In genomic region chr2:68784849-68785248, GRCh38 we compare ENCODE assay signal across 27 cellular contexts. TPM values are rescaled to one million over a fixed set of nuclear protein-coding genes. Genes with fewer than 3 reads are reported as not detected.
DNase-seq lines count a peak whose midpoint lies in the region; ATAC-seq, FAIRE-seq and TF ChIP-seq lines count a peak whose summit lies in the region.
"Had no signal": no experiment of that assay in that cellular context is flagged by ENCODE, and none has a peak within 500 bp of the region (broad histone marks: within the 10 kb centered on the region; RNA-seq: fewer than 3 reads in every experiment).

No MANE protein-coding gene starts in this region.

- peak; percentile 48 for DNase-seq in CD1c-positive myeloid dendritic cell (ENCODE audit: extremely low spot score)
- DNase-seq in GM12892 (ENCODE audit: insufficient read length) = no peak
- no peak for DNase-seq in left ventricle myocardium inferior
- no peak for DNase-seq in T-helper 2 cell treated with Interferon-gamma antibody and Interleukin-4, amounts not matched to agents 5 μg/mL and 100 μg/mL, for 36 hours (ENCODE audit: low spot score)
- no peak for DNase-seq in NCI-H2107 treated with DMSO at 0.1 percent for 48 hours (lab: John Stamatoyannopoulos, UW; ENCODE audit: unreplicated experiment)
- DNase-seq: activated CD4-positive, CD25-positive, alpha-beta regulatory T cell treated with anti-CD3 and anti-CD28 coated beads, Interleukin-2, amount 50 U/mL, for 72 hours; activated CD8-positive, alpha-beta memory T cell treated with anti-CD3 and anti-CD28 coated beads for 24 hours; activated T-cell treated with anti-CD3 and anti-CD28 coated beads, Interleukin-2, amount 50 U/mL, for 1 hour; CD4-positive, alpha-beta memory T cell; colonic mucosa; DMS153; effector memory CD8-positive, alpha-beta T cell; foreskin melanocyte; IMR-90; NCI-H2081; NCI-H345; NCI-H748 treated with DMSO at 0.1 percent for 48 hours; stimulated activated CD4-positive, alpha-beta T cell treated with anti-CD3 and anti-CD28 coated beads, Interleukin-2, amount 100 ng/mL, for 48 hours had no signal

- H3K27me3 Mint-ChIP-seq in T-helper 2 cell treated with Interferon-gamma antibody and Interleukin-4, amounts not matched to agents 5 μg/mL and 100 μg/mL, for 36 hours (ENCODE audit: low read depth) = no peaks in the 10 kb centered on the region
- H3K27me3 Mint-ChIP-seq: CD4-positive, alpha-beta memory T cell; effector memory CD8-positive, alpha-beta T cell had no signal

- peaks cover 31% of the 10 kb centered on the region for H3K36me3 Mint-ChIP-seq in T-helper 2 cell treated with Interferon-gamma antibody and Interleukin-4, amounts not matched to agents 5 μg/mL and 100 μg/mL, for 36 hours (ENCODE audit: low read depth)
- H3K36me3 Mint-ChIP-seq: stimulated activated effector memory CD8-positive, alpha-beta T cell treated with anti-CD3 and anti-CD28 coated beads, Interleukin-12 subunit alpha, Interleukin-12 subunit beta, amount 100 ng/mL, for 72 hours had no signal

- peak; percentile 9 for FAIRE-seq in GM12892 (lab: Jason Lieb, UNC)
- FAIRE-seq: bronchial epithelial cell, G401.6 had no signal

- H3K4me3 ChIP-seq in left ventricle myocardium inferior = no peak overlapping the region
- peak overlapping the region; percentile 30 to 49 for H3K4me3 ChIP-seq in neutrophil (ENCODE audit: low read depth in 1 of 2, low read length in 1 of 2)
- H3K4me3 ChIP-seq: colonic mucosa, hepatocyte, lung, suprapubic skin, vagina had no signal

- H3K9me3 ChIP-seq in left ventricle myocardium inferior (replicated peaks) = no peaks in the 10 kb centered on the region
- H3K9me3 ChIP-seq in neutrophil = no peaks in the 10 kb centered on the region
- H3K9me3 ChIP-seq: colonic mucosa, suprapubic skin, vagina had no signal

- H3K9me3 Mint-ChIP-seq in T-helper 2 cell treated with Interferon-gamma antibody and Interleukin-4, amounts not matched to agents 5 μg/mL and 100 μg/mL, for 36 hours = no peaks in the 10 kb centered on the region
- H3K9me3 Mint-ChIP-seq: CD4-positive, alpha-beta memory T cell; effector memory CD8-positive, alpha-beta T cell; stimulated activated effector memory CD8-positive, alpha-beta T cell treated with anti-CD3 and anti-CD28 coated beads, Interleukin-12 subunit alpha, Interleukin-12 subunit beta, amount 100 ng/mL, for 72 hours had no signal

- peaks cover 6% of the 10 kb centered on the region for H3K27me3 ChIP-seq in left ventricle myocardium inferior (ENCODE audit: low read depth)
- no peaks in the 10 kb centered on the region for H3K27me3 ChIP-seq in neutrophil
- H3K27me3 ChIP-seq: colonic mucosa, hepatocyte, suprapubic skin, vagina had no signal

- no peak for ATAC-seq in GM21529 (IDR thresholded peaks at IDR 0.05; ENCODE audit: unreplicated experiment)
- ATAC-seq: stimulated activated effector memory CD8-positive, alpha-beta T cell treated with anti-CD3 and anti-CD28 coated beads, Interleukin-12 subunit alpha, Interleukin-12 subunit beta, amount 100 ng/mL, for 72 hours had no signal

- H3K4me3 Mint-ChIP-seq in T-helper 2 cell treated with Interferon-gamma antibody and Interleukin-4, amounts not matched to agents 5 μg/mL and 100 μg/mL, for 36 hours = no peak overlapping the region
- H3K4me3 Mint-ChIP-seq: CD4-positive, alpha-beta memory T cell; stimulated activated effector memory CD8-positive, alpha-beta T cell treated with anti-CD3 and anti-CD28 coated beads, Interleukin-12 subunit alpha, Interleukin-12 subunit beta, amount 100 ng/mL, for 72 hours had no signal

- no peak for TF ChIP-seq CTCF in left ventricle myocardium inferior (IDR thresholded peaks at IDR 0.05; ENCODE audit: borderline replicate concordance)
- no peak for TF ChIP-seq CTCF in neutrophil (IDR thresholded peaks at IDR 0.05)

- H3K4me1 Mint-ChIP-seq in T-helper 2 cell treated with Interferon-gamma antibody and Interleukin-4, amounts not matched to agents 5 μg/mL and 100 μg/mL, for 36 hours (ENCODE audit: low read depth) = peaks cover 15% of the 10 kb centered on the region

- no peak for TF ChIP-seq POLR2A in GM12892 (IDR thresholded peaks at IDR 0.05; ENCODE audit: low read depth, low read length)

- intact Hi-C loops in left ventricle myocardium inferior (cut with micrococcal nuclease) = no loop called here

- H3K27ac ChIP-seq in left ventricle myocardium inferior (replicated peaks) (peak overlapping the region; percentile 62), neutrophil (peak overlapping the region; percentile 99)
- H3K27ac ChIP-seq: colonic mucosa, hepatocyte, suprapubic skin, vagina had no signal

- peaks cover 25% of the 10 kb centered on the region for H3K4me1 ChIP-seq in left ventricle myocardium inferior
- peaks cover 84 to 85% of the 10 kb centered on the region in 2 experiments for H3K4me1 ChIP-seq in neutrophil (ENCODE audit: control insufficient read depth in 1 of 2, insufficient read depth in 1 of 2, low read depth in 1 of 2, low read length in 1 of 2)
- H3K4me1 ChIP-seq: colonic mucosa, vagina had no signal

- H3K27ac Mint-ChIP-seq in T-helper 2 cell treated with Interferon-gamma antibody and Interleukin-4, amounts not matched to agents 5 μg/mL and 100 μg/mL, for 36 hours = no peak overlapping the region
- H3K27ac Mint-ChIP-seq: CD4-positive, alpha-beta memory T cell; effector memory CD8-positive, alpha-beta T cell; stimulated activated effector memory CD8-positive, alpha-beta T cell treated with anti-CD3 and anti-CD28 coated beads, Interleukin-12 subunit alpha, Interleukin-12 subunit beta, amount 100 ng/mL, for 72 hours had no signal

- H3K36me3 ChIP-seq in left ventricle myocardium inferior (peaks cover 76% of the 10 kb centered on the region), neutrophil (peaks cover 100% of the 10 kb centered on the region)
- H3K36me3 ChIP-seq: colonic mucosa, suprapubic skin, vagina had no signal

RNA-seq across cellular contexts. Expression of gene ARHGAP25, which starts 50.2 kb away (rescaled TPM):
- polyA plus RNA-seq in GM12892 (2012; ENCODE audit: missing spikeins) = 11.1 TPM
- 5.3 TPM for total RNA-seq in left ventricle myocardium inferior
